2 cellular contexts compared by ENCODE assay signal in the genomic region with DNA sequence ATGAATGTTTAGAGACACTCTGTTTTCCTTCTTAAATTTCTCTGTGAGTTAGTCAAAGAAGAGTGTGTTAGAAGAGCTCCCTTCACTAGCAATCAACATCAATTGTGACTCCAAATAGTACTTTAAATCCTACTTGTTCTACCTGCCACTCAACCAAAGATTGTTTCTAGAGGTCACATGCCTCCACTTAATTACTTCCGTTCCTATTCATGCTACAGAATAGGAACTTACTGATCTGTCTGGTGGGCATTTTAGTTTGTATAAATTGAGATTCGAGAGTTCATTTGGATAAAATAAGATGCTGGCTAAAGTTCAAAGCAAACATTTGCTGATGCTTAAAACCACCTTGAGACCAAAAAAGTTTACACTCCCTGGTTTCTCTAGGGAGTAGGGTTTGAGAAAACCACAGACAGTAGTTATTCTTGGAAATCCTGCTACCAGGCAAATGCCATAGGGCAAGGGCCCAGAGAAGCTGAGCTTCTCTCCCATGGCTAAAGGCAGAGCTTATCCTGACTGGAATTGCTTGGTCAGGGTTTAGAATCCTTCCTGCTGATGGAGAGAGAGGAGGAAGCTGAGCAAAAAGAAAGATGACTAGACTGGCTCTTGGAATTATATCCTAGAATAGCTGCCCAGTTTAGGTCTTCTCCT.
A peak's percentile ranks its signal among the peaks of the same experiment; 100 is the strongest.
TF ChIP-seq lines count a peak whose summit lies in the region.

No MANE protein-coding gene starts in this region.

TF ChIP-seq in HEK293, 187 proteins besides CTCF, POLR2A, EP300 and RAD21 (continues in another document):
- TF ChIP-seq, protein P1, sequence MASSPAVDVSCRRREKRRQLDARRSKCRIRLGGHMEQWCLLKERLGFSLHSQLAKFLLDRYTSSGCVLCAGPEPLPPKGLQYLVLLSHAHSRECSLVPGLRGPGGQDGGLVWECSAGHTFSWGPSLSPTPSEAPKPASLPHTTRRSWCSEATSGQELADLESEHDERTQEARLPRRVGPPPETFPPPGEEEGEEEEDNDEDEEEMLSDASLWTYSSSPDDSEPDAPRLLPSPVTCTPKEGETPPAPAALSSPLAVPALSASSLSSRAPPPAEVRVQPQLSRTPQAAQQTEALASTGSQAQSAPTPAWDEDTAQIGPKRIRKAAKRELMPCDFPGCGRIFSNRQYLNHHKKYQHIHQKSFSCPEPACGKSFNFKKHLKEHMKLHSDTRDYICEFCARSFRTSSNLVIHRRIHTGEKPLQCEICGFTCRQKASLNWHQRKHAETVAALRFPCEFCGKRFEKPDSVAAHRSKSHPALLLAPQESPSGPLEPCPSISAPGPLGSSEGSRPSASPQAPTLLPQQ (tag by site-specific recombination; IDR thresholded peaks at IDR 0.05): no peak
- TF ChIP-seq ZNF776 (tag by site-specific recombination; IDR thresholded peaks at IDR 0.05; ENCODE audit: borderline replicate concordance): no peak
- TF ChIP-seq ZNF677 (tag by site-specific recombination; IDR thresholded peaks at IDR 0.05): no peak
- TF ChIP-seq ZNF248 (tag by site-specific recombination; IDR thresholded peaks at IDR 0.05): no peak
- peak; percentile 43; the same call in 1 of the 2 replicates for TF ChIP-seq PRDM6 (tag by site-specific recombination; IDR thresholded peaks at IDR 0.05)
- peak; percentile 78 for TF ChIP-seq WT1 (tag by site-specific recombination; IDR thresholded peaks at IDR 0.05)
- TF ChIP-seq ZNF555 (tag by site-specific recombination; conservative IDR thresholded peaks at IDR 0.05): no peak
- no peak for TF ChIP-seq KLF8 (tag by site-specific recombination; IDR thresholded peaks at IDR 0.05)
- TF ChIP-seq, protein P2, sequence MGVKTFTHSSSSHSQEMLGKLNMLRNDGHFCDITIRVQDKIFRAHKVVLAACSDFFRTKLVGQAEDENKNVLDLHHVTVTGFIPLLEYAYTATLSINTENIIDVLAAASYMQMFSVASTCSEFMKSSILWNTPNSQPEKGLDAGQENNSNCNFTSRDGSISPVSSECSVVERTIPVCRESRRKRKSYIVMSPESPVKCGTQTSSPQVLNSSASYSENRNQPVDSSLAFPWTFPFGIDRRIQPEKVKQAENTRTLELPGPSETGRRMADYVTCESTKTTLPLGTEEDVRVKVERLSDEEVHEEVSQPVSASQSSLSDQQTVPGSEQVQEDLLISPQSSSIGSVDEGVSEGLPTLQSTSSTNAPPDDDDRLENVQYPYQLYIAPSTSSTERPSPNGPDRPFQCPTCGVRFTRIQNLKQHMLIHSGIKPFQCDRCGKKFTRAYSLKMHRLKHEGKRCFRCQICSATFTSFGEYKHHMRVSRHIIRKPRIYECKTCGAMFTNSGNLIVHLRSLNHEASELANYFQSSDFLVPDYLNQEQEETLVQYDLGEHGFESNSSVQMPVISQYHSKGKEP (tag by site-specific recombination; IDR thresholded peaks at IDR 0.05): no peak
- TF ChIP-seq ZNF132 (tag by site-specific recombination; IDR thresholded peaks at IDR 0.05; ENCODE audit: borderline replicate concordance): no peak
- TF ChIP-seq ZNF394 (tag by site-specific recombination; IDR thresholded peaks at IDR 0.05; ENCODE audit: borderline replicate concordance): peak; percentile 22; the same call in 1 of the 2 replicates
- TF ChIP-seq ZNF23 (tag by site-specific recombination; IDR thresholded peaks at IDR 0.05; ENCODE audit: borderline replicate concordance): no peak
- TF ChIP-seq ZNF350 (tag by site-specific recombination; IDR thresholded peaks at IDR 0.05): no peak
- TF ChIP-seq, protein P3, sequence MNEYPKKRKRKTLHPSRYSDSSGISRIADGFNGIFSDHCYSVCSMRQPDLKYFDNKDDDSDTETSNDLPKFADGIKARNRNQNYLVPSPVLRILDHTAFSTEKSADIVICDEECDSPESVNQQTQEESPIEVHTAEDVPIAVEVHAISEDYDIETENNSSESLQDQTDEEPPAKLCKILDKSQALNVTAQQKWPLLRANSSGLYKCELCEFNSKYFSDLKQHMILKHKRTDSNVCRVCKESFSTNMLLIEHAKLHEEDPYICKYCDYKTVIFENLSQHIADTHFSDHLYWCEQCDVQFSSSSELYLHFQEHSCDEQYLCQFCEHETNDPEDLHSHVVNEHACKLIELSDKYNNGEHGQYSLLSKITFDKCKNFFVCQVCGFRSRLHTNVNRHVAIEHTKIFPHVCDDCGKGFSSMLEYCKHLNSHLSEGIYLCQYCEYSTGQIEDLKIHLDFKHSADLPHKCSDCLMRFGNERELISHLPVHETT (tag by site-specific recombination; IDR thresholded peaks at IDR 0.05): no peak
- TF ChIP-seq YY1 (tag by site-specific recombination; IDR thresholded peaks at IDR 0.05): no peak
- no peak for TF ChIP-seq ZSCAN16 (tag by site-specific recombination; IDR thresholded peaks at IDR 0.05)
- TF ChIP-seq ZFHX2 (tag by site-specific recombination; conservative IDR thresholded peaks at IDR 0.05): no peak
- TF ChIP-seq, protein P4, sequence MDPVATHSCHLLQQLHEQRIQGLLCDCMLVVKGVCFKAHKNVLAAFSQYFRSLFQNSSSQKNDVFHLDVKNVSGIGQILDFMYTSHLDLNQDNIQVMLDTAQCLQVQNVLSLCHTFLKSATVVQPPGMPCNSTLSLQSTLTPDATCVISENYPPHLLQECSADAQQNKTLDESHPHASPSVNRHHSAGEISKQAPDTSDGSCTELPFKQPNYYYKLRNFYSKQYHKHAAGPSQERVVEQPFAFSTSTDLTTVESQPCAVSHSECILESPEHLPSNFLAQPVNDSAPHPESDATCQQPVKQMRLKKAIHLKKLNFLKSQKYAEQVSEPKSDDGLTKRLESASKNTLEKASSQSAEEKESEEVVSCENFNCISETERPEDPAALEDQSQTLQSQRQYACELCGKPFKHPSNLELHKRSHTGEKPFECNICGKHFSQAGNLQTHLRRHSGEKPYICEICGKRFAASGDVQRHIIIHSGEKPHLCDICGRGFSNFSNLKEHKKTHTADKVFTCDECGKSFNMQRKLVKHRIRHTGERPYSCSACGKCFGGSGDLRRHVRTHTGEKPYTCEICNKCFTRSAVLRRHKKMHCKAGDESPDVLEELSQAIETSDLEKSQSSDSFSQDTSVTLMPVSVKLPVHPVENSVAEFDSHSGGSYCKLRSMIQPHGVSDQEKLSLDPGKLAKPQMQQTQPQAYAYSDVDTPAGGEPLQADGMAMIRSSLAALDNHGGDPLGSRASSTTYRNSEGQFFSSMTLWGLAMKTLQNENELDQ (tag by site-specific recombination; IDR thresholded peaks at IDR 0.05; ENCODE audit: low read depth): no peak
- TF ChIP-seq ZNF184 (tag by site-specific recombination; IDR thresholded peaks at IDR 0.05): no peak
- TF ChIP-seq ZFP3 (tag by site-specific recombination; IDR thresholded peaks at IDR 0.05; ENCODE audit: low read depth): no peak
- no peak for TF ChIP-seq BCL11B (tag by site-specific recombination; IDR thresholded peaks at IDR 0.05; ENCODE audit: low read depth)
- no peak for TF ChIP-seq ZNF600 (tag by site-specific recombination; IDR thresholded peaks at IDR 0.05)

TF ChIP-seq in SK-N-SH, 30 proteins besides CTCF, POLR2A, EP300 and RAD21 (continued from another document):
- TF ChIP-seq, protein P5, sequence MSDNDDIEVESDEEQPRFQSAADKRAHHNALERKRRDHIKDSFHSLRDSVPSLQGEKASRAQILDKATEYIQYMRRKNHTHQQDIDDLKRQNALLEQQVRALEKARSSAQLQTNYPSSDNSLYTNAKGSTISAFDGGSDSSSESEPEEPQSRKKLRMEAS (IDR thresholded peaks at IDR 0.05; ENCODE audit: low read depth): no peak
- TF ChIP-seq PBX3 (IDR thresholded peaks at IDR 0.05) (no peak), YY1 (IDR thresholded peaks at IDR 0.05; ENCODE audit: low read depth) (no peak)
